Comparison of ENCODE assay signal across 9 cellular contexts in genomic region chr16:50263940-50264929, GRCh38. TPM values are rescaled to one million over a fixed set of nuclear protein-coding genes. Genes with fewer than 3 reads are reported as not detected.
DNase-seq lines count a peak whose midpoint lies in the region; ATAC-seq lines count a peak whose summit lies in the region.
"Had no signal": no experiment of that assay in that cellular context is flagged by ENCODE, and none has a peak within 500 bp of the region (broad histone marks: within the 10 kb centered on the region; RNA-seq: fewer than 3 reads in every experiment).

No MANE protein-coding gene starts in this region.

- intact Hi-C loops in naive thymus-derived CD4-positive, alpha-beta T cell (cut with micrococcal nuclease) = no loop called here

- H3K4me1 ChIP-seq in naive thymus-derived CD4-positive, alpha-beta T cell (ENCODE audit: control insufficient read depth in 2 of 2, insufficient read depth in 2 of 2, low read length in 2 of 2) = peaks cover 23 to 33% of the 10 kb centered on the region in 2 donors

- no peak overlapping the region for H3K4me3 Mint-ChIP-seq in activated naive CD4-positive, alpha-beta T cell treated with anti-CD3 and anti-CD28 coated beads, Interleukin-2, amount 10 ng/mL, durations not matched to agents 7 days and 5 days
- H3K4me3 Mint-ChIP-seq in stimulated activated naive CD8-positive, alpha-beta T cell treated with anti-CD3 and anti-CD28 coated beads, Interleukin-15, Interleukin-2, amounts not matched to agents 100 ng/mL and 50 ng/mL, for 24 hours = peak overlapping the region; percentile 7
- H3K4me3 Mint-ChIP-seq in naive thymus-derived CD4-positive, alpha-beta T cell = peak overlapping the region in 3 of 10 donors; percentile 0 to 98 (median 21)

- H3K9me3 ChIP-seq in naive thymus-derived CD4-positive, alpha-beta T cell (ENCODE audit: control insufficient read depth in 2 of 3, low read length in 3 of 3) = no peaks in the 10 kb centered on the region

- ATAC-seq in HG03442 (IDR thresholded peaks at IDR 0.05; ENCODE audit: unreplicated experiment) = peak; percentile 30
- no peak for ATAC-seq in GM21390 (IDR thresholded peaks at IDR 0.05; ENCODE audit: unreplicated experiment)
- no peak for ATAC-seq in naive thymus-derived CD4-positive, alpha-beta T cell
- no peak for ATAC-seq in HG03045 (IDR thresholded peaks at IDR 0.05; ENCODE audit: unreplicated experiment)

- no peak overlapping the region for H3K4me3 ChIP-seq in naive thymus-derived CD4-positive, alpha-beta T cell (ENCODE audit: low read length)

- no peaks in the 10 kb centered on the region for H3K27me3 ChIP-seq in naive thymus-derived CD4-positive, alpha-beta T cell (ENCODE audit: control insufficient read depth in 2 of 2, insufficient read depth in 2 of 2, low read length in 2 of 2)

- H3K9me3 Mint-ChIP-seq in activated naive CD4-positive, alpha-beta T cell treated with anti-CD3 and anti-CD28 coated beads, Interleukin-2, amount 10 ng/mL, durations not matched to agents 7 days and 5 days = no peaks in the 10 kb centered on the region
- no peaks in the 10 kb centered on the region for H3K9me3 Mint-ChIP-seq in stimulated activated naive CD8-positive, alpha-beta T cell treated with anti-CD3 and anti-CD28 coated beads, Interleukin-15, Interleukin-2, amounts not matched to agents 100 ng/mL and 50 ng/mL, for 24 hours
- H3K9me3 Mint-ChIP-seq in naive thymus-derived CD4-positive, alpha-beta T cell = peaks cover 0 to 3% (median 0%) of the 10 kb centered on the region in 11 donors
- H3K9me3 Mint-ChIP-seq: memory B cell had no signal

- H3K27ac Mint-ChIP-seq in activated naive CD4-positive, alpha-beta T cell treated with anti-CD3 and anti-CD28 coated beads, Interleukin-2, amount 10 ng/mL, durations not matched to agents 7 days and 5 days = no peak overlapping the region
- H3K27ac Mint-ChIP-seq in stimulated activated naive CD8-positive, alpha-beta T cell treated with anti-CD3 and anti-CD28 coated beads, Interleukin-15, Interleukin-2, amounts not matched to agents 100 ng/mL and 50 ng/mL, for 24 hours = peak overlapping the region; percentile 64
- H3K27ac Mint-ChIP-seq in naive thymus-derived CD4-positive, alpha-beta T cell = peak overlapping the region in 4 of 9 donors; percentile 8 to 99 (median 81)
- H3K27ac Mint-ChIP-seq: memory B cell had no signal

- H3K4me1 Mint-ChIP-seq in activated naive CD4-positive, alpha-beta T cell treated with anti-CD3 and anti-CD28 coated beads, Interleukin-2, amount 10 ng/mL, durations not matched to agents 7 days and 5 days = peaks cover 65% of the 10 kb centered on the region
- peaks cover 70% of the 10 kb centered on the region for H3K4me1 Mint-ChIP-seq in stimulated activated naive CD8-positive, alpha-beta T cell treated with anti-CD3 and anti-CD28 coated beads, Interleukin-15, Interleukin-2, amounts not matched to agents 100 ng/mL and 50 ng/mL, for 24 hours (ENCODE audit: low read depth)
- H3K4me1 Mint-ChIP-seq in naive thymus-derived CD4-positive, alpha-beta T cell = peaks cover 40 to 63% (median 47%) of the 10 kb centered on the region in 7 donors

- POLR2A ChIA-PET in naive thymus-derived CD4-positive, alpha-beta T cell (lab: Charles Lee) = interaction anchor here (0.6 to 19.1 kb wide), 3 partner anchors 15 to 250 kb away, joined by 3 to 257 read pairs (median 5); no protein-coding TSS in a partner anchor

- CTCF ChIA-PET in activated naive CD4-positive, alpha-beta T cell treated with anti-CD3 and anti-CD28 coated beads, Interleukin-2, amount 10 ng/mL, durations not matched to agents 7 days and 5 days (lab: Charles Lee) = interaction anchor here (0.8 to 1.6 kb wide), 5 partner anchors 10 to 239 kb away, joined by 3 to 6 read pairs (median 3); partner anchors contain the start of gene CNEP1R1
- CTCF ChIA-PET in naive thymus-derived CD4-positive, alpha-beta T cell (lab: Charles Lee) = interaction anchor here (0.8 to 4.6 kb wide), 8 partner anchors 8 to 542 kb away, joined by 3 to 36 read pairs (median 4); no protein-coding TSS in a partner anchor

- H3K36me3 ChIP-seq in naive thymus-derived CD4-positive, alpha-beta T cell (ENCODE audit: control insufficient read depth in 2 of 3, insufficient read depth in 3 of 3, low read length in 3 of 3) = no peaks in the 10 kb centered on the region

- H3K36me3 Mint-ChIP-seq in activated naive CD4-positive, alpha-beta T cell treated with anti-CD3 and anti-CD28 coated beads, Interleukin-2, amount 10 ng/mL, durations not matched to agents 7 days and 5 days = peaks cover 19% of the 10 kb centered on the region
- peaks cover 7% of the 10 kb centered on the region for H3K36me3 Mint-ChIP-seq in stimulated activated naive CD8-positive, alpha-beta T cell treated with anti-CD3 and anti-CD28 coated beads, Interleukin-15, Interleukin-2, amounts not matched to agents 100 ng/mL and 50 ng/mL, for 24 hours (ENCODE audit: low read depth)
- H3K36me3 Mint-ChIP-seq in naive thymus-derived CD4-positive, alpha-beta T cell = peaks cover 0 to 16% (median 3%) of the 10 kb centered on the region in 5 donors
- H3K36me3 Mint-ChIP-seq: memory B cell had no signal

- no peak overlapping the region for H3K27ac ChIP-seq in naive thymus-derived CD4-positive, alpha-beta T cell (ENCODE audit: low read depth, low read length)

- peaks cover 26% of the 10 kb centered on the region for H3K27me3 Mint-ChIP-seq in activated naive CD4-positive, alpha-beta T cell treated with anti-CD3 and anti-CD28 coated beads, Interleukin-2, amount 10 ng/mL, durations not matched to agents 7 days and 5 days
- H3K27me3 Mint-ChIP-seq in stimulated activated naive CD8-positive, alpha-beta T cell treated with anti-CD3 and anti-CD28 coated beads, Interleukin-15, Interleukin-2, amounts not matched to agents 100 ng/mL and 50 ng/mL, for 24 hours = no peaks in the 10 kb centered on the region
- H3K27me3 Mint-ChIP-seq in naive thymus-derived CD4-positive, alpha-beta T cell = peaks cover 0 to 14% (median 0%) of the 10 kb centered on the region in 5 donors

- DNase-seq in stimulated activated CD4-positive, alpha-beta T cell treated with anti-CD3 and anti-CD28 coated beads, Interleukin-1b, Interleukin-23, amount 100 ng/mL, for 48 hours = peak; percentile 65
- DNase-seq in stimulated activated CD4-positive, alpha-beta T cell treated with anti-CD3 and anti-CD28 coated beads, Interleukin-4, amount 100 ng/mL, for 1 hour = no peak
- DNase-seq in activated naive CD4-positive, alpha-beta T cell treated with anti-CD3 and anti-CD28 coated beads, Interleukin-2, amount 10 ng/mL, durations not matched to agents 7 days and 5 days = peak; percentile 19
- DNase-seq in naive thymus-derived CD4-positive, alpha-beta T cell = no peak

RNA-seq across cellular contexts. Expression of gene ADCY7, which starts 2.1 kb away (rescaled TPM):
- 100 to 1,000 TPM; 179 to 326 (median 208) TPM for total RNA-seq in naive thymus-derived CD4-positive, alpha-beta T cell
- 10 to 100 TPM; 62.6 to 85.7 TPM for polyA plus RNA-seq in naive thymus-derived CD4-positive, alpha-beta T cell

Comparison
In these comparisons a context has a peak if more than half of its experiments do, and no peak if none do; other contexts are left out.
1. DNase-seq: peak in stimulated activated CD4-positive, alpha-beta T cell treated with anti-CD3 and anti-CD28 coated beads, Interleukin-1b, Interleukin-23, amount 100 ng/mL, for 48 hours (single experiment) and activated naive CD4-positive, alpha-beta T cell treated with anti-CD3 and anti-CD28 coated beads, Interleukin-2, amount 10 ng/mL, durations not matched to agents 7 days and 5 days (single experiment); none in stimulated activated CD4-positive, alpha-beta T cell treated with anti-CD3 and anti-CD28 coated beads, Interleukin-4, amount 100 ng/mL, for 1 hour (single experiment) and naive thymus-derived CD4-positive, alpha-beta T cell (0 of 9).